Comparison of ENCODE assay signal across 9 cellular contexts in genomic region chr2:222375798-222376197, GRCh38. TPM values are rescaled to one million over a fixed set of nuclear protein-coding genes. Genes with fewer than 3 reads are reported as not detected.
"Had no signal": no experiment of that assay in that cellular context is flagged by ENCODE, and none has a peak within 500 bp of the region (broad histone marks: within the 10 kb centered on the region; RNA-seq: fewer than 3 reads in every experiment).

No MANE protein-coding gene starts in this region.

- DNase-seq: GDM1, GF-D8 had no signal

- H3K4me3 ChIP-seq: GM12878 had no signal

- FAIRE-seq: G401.6, GM12878, GM12891, GM12892, GM18507, GM19239 had no signal

- ATAC-seq: GM12878 had no signal

RNA-seq across cellular contexts. Expression of gene SGPP2, which starts 48.5 kb away (rescaled TPM):
- total RNA-seq: G401 had no signal
